ENCODE assay signal across 21 cellular contexts in the genomic region with DNA sequence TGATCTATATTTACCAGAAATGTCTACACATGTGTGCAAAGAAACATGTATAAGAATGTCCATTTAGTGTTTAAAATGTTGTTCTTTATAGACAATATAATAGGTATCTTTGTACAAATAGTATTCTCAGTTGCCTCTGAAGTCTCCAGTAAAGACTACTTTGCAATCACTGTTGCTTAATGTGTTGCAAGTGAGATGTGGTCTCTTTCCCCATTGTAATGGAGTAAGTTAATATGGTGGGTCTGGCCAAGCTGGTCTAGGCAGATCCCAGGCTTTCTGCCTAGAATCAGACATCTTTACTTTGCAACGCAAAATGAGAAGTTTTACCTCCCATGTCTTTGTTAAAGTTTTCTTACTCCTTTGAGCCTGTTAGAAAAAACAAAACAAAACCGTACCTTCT.
"Had no signal": no experiment of that assay in that cellular context is flagged by ENCODE, and none has a peak within 500 bp of the region (broad histone marks: within the 10 kb centered on the region; RNA-seq: fewer than 3 reads in every experiment).

No MANE protein-coding gene starts in this region.

- DNase-seq: effector CD8-positive, alpha-beta T cell; endodermal cell; foreskin fibroblast; gastrocnemius medialis; head of caudate nucleus; left ventricle myocardium superior; lower lobe of right lung; natural killer cell; occipital lobe; ovary; posterior cingulate gyrus; psoas muscle; right cardiac atrium; sigmoid colon; stimulated activated CD4-positive, alpha-beta T cell treated with anti-CD3 and anti-CD28 coated beads, Interleukin-2, amount 100 ng/mL, for 24 hours; stimulated activated CD4-positive, alpha-beta T cell treated with anti-CD3 and anti-CD28 coated beads, Interleukin-4, amount 100 ng/mL, for 24 hours; stimulated activated naive CD4-positive, alpha-beta T cell treated with Interleukin-2 at 50 U/mL for 16 hours; stomach; tibial artery; upper lobe of left lung had no signal

- H3K27me3 ChIP-seq: gastrocnemius medialis, ovary, sigmoid colon, stomach, tibial artery, upper lobe of left lung had no signal

- H3K27ac ChIP-seq: epithelial cell of prostate, gastrocnemius medialis, lower lobe of right lung, ovary, psoas muscle, sigmoid colon, stomach, tibial artery, upper lobe of left lung had no signal

- H3K4me3 ChIP-seq: gastrocnemius medialis, lower lobe of right lung, ovary, psoas muscle, sigmoid colon, stomach, tibial artery, upper lobe of left lung had no signal
